Comparison of ENCODE assay signal across 1 cellular context in the genomic region with DNA sequence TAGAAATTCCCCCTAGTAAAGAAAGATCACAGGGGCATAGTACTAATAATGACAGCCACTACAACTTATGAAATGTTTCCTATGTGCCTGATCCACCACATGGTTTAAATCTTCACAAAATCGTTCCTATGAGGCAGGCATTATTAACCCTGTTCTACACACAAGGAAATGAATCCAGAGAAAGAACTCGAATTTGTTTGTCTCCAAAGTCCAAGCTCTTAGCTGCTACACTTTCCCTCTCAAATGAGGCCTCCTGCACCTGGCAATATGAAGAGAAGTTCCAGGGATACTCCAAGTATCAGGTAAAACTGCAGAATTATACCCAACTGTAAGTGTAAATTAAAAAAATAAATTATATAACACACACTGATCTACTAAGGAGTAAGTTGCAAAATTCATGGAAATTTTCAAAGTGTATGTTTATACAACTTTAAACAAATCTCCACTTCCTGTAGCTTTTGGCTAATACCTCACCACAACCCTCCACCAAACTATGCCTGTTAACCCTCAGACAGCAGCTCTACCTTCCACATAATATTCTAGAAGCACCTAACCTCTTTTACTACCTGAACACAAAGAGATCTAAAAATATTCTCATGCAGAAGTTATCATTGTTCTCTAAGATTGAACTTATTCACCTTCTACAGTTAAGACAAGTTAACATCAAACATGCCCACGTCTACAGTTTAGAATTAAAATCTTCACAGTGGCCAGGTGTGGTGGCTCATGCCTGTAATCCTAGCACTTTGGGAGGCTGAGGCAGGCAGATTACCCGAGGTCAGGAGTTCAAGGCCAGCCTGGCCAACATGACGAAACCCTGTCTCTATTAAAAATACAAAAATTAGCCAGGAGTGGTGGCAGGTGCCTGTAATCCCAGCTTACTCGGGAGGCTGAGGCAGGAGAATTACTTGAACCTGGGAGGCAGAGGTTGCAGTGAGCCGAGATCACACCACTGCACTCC.
TF ChIP-seq lines count a peak whose summit lies in the region.

No MANE protein-coding gene starts in this region.

TF ChIP-seq in GM12878, 131 proteins besides CTCF, POLR2A, EP300 and RAD21:
- TF ChIP-seq, protein P1, sequence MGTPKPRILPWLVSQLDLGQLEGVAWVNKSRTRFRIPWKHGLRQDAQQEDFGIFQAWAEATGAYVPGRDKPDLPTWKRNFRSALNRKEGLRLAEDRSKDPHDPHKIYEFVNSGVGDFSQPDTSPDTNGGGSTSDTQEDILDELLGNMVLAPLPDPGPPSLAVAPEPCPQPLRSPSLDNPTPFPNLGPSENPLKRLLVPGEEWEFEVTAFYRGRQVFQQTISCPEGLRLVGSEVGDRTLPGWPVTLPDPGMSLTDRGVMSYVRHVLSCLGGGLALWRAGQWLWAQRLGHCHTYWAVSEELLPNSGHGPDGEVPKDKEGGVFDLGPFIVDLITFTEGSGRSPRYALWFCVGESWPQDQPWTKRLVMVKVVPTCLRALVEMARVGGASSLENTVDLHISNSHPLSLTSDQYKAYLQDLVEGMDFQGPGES (IDR thresholded peaks at IDR 0.05), result no peak
- no peak for TF ChIP-seq RUNX3 (IDR thresholded peaks at IDR 0.05; ENCODE audit: low read length)
- no peak for TF ChIP-seq RCOR1 (conservative IDR thresholded peaks at IDR 0.05; ENCODE audit: low read depth, low read length)
- TF ChIP-seq MYB (IDR thresholded peaks at IDR 0.05; ENCODE audit: borderline replicate concordance, low read depth, low read length), result no peak
- no peak for TF ChIP-seq CEBPB (IDR thresholded peaks at IDR 0.05; ENCODE audit: borderline replicate concordance in 1 of 2, low read depth in 2 of 2, low read length in 2 of 2)
- no peak for TF ChIP-seq MEF2B (IDR thresholded peaks at IDR 0.05; ENCODE audit: partially characterized antibody, poor library complexity, severe bottlenecking)
- TF ChIP-seq, protein P2, sequence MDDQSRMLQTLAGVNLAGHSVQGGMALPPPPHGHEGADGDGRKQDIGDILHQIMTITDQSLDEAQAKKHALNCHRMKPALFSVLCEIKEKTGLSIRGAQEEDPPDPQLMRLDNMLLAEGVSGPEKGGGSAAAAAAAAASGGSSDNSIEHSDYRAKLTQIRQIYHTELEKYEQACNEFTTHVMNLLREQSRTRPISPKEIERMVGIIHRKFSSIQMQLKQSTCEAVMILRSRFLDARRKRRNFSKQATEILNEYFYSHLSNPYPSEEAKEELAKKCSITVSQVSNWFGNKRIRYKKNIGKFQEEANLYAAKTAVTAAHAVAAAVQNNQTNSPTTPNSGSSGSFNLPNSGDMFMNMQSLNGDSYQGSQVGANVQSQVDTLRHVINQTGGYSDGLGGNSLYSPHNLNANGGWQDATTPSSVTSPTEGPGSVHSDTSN (IDR thresholded peaks at IDR 0.05; ENCODE audit: insufficient replicate concordance, low read depth, low read length), result no peak
- TF ChIP-seq, protein P3, sequence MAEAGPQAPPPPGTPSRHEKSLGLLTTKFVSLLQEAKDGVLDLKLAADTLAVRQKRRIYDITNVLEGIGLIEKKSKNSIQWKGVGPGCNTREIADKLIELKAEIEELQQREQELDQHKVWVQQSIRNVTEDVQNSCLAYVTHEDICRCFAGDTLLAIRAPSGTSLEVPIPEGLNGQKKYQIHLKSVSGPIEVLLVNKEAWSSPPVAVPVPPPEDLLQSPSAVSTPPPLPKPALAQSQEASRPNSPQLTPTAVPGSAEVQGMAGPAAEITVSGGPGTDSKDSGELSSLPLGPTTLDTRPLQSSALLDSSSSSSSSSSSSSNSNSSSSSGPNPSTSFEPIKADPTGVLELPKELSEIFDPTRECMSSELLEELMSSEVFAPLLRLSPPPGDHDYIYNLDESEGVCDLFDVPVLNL (IDR thresholded peaks at IDR 0.05; ENCODE audit: low read depth, low read length), result no peak
- TF ChIP-seq, protein P4, sequence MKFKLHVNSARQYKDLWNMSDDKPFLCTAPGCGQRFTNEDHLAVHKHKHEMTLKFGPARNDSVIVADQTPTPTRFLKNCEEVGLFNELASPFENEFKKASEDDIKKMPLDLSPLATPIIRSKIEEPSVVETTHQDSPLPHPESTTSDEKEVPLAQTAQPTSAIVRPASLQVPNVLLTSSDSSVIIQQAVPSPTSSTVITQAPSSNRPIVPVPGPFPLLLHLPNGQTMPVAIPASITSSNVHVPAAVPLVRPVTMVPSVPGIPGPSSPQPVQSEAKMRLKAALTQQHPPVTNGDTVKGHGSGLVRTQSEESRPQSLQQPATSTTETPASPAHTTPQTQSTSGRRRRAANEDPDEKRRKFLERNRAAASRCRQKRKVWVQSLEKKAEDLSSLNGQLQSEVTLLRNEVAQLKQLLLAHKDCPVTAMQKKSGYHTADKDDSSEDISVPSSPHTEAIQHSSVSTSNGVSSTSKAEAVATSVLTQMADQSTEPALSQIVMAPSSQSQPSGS (IDR thresholded peaks at IDR 0.05; ENCODE audit: low read length), result no peak
- no peak for TF ChIP-seq ZNF622 (IDR thresholded peaks at IDR 0.05)
- TF ChIP-seq ZNF217 (IDR thresholded peaks at IDR 0.05), result no peak
- no peak for TF ChIP-seq ZNF274 (IDR thresholded peaks at IDR 0.05; ENCODE audit: insufficient read depth, insufficient read length)
- no peak for TF ChIP-seq BCL11A (IDR thresholded peaks at IDR 0.05; ENCODE audit: low read depth, low read length)
